ENCODE assay signal across 7 cellular contexts in genomic region chr15:96337354-96337990, GRCh38. TPM values are rescaled to one million over a fixed set of nuclear protein-coding genes. Genes with fewer than 3 reads are reported as not detected.
DNase-seq lines count a peak whose midpoint lies in the region; ATAC-seq and TF ChIP-seq lines count a peak whose summit lies in the region.

No MANE protein-coding gene starts in this region.

- peaks cover 21% of the 10 kb centered on the region for H3K36me3 ChIP-seq in lower lobe of right lung
- H3K36me3 ChIP-seq in thyroid gland, result peaks cover 15 to 29% of the 10 kb centered on the region in 2 donors

- DNase-seq in LHCN-M2 (ENCODE audit: low read depth), result peak; percentile 45
- DNase-seq in cardiac fibroblast (ENCODE audit: low read depth in 2 of 2), result peak in 1 of 2 donors; percentile 57
- DNase-seq in lower lobe of right lung, result no peak
- no peak for DNase-seq in thyroid gland
- DNase-seq in NCI-H1694 treated with DMSO at 0.1 percent for 48 hours (lab: John Stamatoyannopoulos, UW), result no peak
- no peak for DNase-seq in NCI-H1105 (lab: John Stamatoyannopoulos, UW)

- TF ChIP-seq CTCF in cardiac fibroblast (IDR thresholded peaks at IDR 0.05; ENCODE audit: low read depth, low read length), result no peak
- TF ChIP-seq CTCF in lower lobe of right lung (IDR thresholded peaks at IDR 0.05), result no peak
- TF ChIP-seq CTCF in thyroid gland (IDR thresholded peaks at IDR 0.05), result no peak

- H3K4me1 ChIP-seq in lower lobe of right lung (peaks cover 17% of the 10 kb centered on the region), thyroid gland (peaks cover 8 to 23% of the 10 kb centered on the region in 2 donors)

- H3K9me3 ChIP-seq in lower lobe of right lung (no peaks in the 10 kb centered on the region), thyroid gland (no peaks in the 10 kb centered on the region)

- peaks cover 17% of the 10 kb centered on the region for H3K27me3 ChIP-seq in lower lobe of right lung (ENCODE audit: low read depth)
- no peaks in the 10 kb centered on the region for H3K27me3 ChIP-seq in thyroid gland

- no peak for TF ChIP-seq POLR2A in thyroid gland (IDR thresholded peaks at IDR 0.05)

- intact Hi-C loops in lower lobe of right lung (cut with DNase I), result no loop called here
- intact Hi-C loops in thyroid gland (cut with DNase I), result no loop called here

- ATAC-seq in lower lobe of right lung (no peak), GM21786 (IDR thresholded peaks at IDR 0.05; ENCODE audit: unreplicated experiment) (no peak)

- WGBS in thyroid gland, 2 donors, result 53 to 74% methylated on average over 14 of the region's 14 CpGs

- peak overlapping the region; percentile 90 for H3K27ac ChIP-seq in lower lobe of right lung
- H3K27ac ChIP-seq in thyroid gland, result peak overlapping the region; percentile 84 to 97 (median 95)

- peak overlapping the region; percentile 83 to 92 for H3K4me3 ChIP-seq in cardiac fibroblast (replicated peaks in 1 of 2; ENCODE audit: low read depth in 2 of 2, low read length in 2 of 2)
- peak overlapping the region; percentile 71 for H3K4me3 ChIP-seq in lower lobe of right lung
- H3K4me3 ChIP-seq in thyroid gland (replicated peaks in 1 of 3), result peak overlapping the region in 1 of 3 donors; percentile 74

RNA-seq across cellular contexts. Expression of gene NR2F2, which starts 7.0 kb away (rescaled TPM):
- 8.5 and 11.6 TPM in 2 replicates for total RNA-seq in LHCN-M2 (2014; rRNA removed)
- 34.8 TPM for polyA plus RNA-seq in LHCN-M2 (2012)
- 50.6 TPM for total RNA-seq in lower lobe of right lung
- 10 to 100 TPM; 18.3 to 30.2 (median 20.4) TPM for total RNA-seq in thyroid gland
